8 cellular contexts compared by ENCODE assay signal in genomic region chr1:2411801-2412394, GRCh38. TPM values are rescaled to one million over a fixed set of nuclear protein-coding genes. Genes with fewer than 3 reads are reported as not detected.
DNase-seq lines count a peak whose midpoint lies in the region; ATAC-seq and TF ChIP-seq lines count a peak whose summit lies in the region.

No MANE protein-coding gene starts in this region.

- H3K27me3 Mint-ChIP-seq in osteocyte (ENCODE audit: unreplicated experiment): no peaks in the 10 kb centered on the region

- peak overlapping the region; percentile 67 for H3K27ac Mint-ChIP-seq in osteocyte (ENCODE audit: unreplicated experiment)

- TF ChIP-seq CTCF in 22Rv1 (IDR thresholded peaks at IDR 0.05) (no peak), epithelial cell of proximal tubule (conservative IDR thresholded peaks at IDR 0.05; ENCODE audit: low read depth, low read length) (no peak), osteocyte (IDR thresholded peaks at IDR 0.05) (no peak)

- H3K4me1 Mint-ChIP-seq in osteocyte (ENCODE audit: unreplicated experiment): peaks cover 23% of the 10 kb centered on the region

- peaks cover 30% of the 10 kb centered on the region for H3K36me3 ChIP-seq in SJSA1

- no peaks in the 10 kb centered on the region for H3K27me3 ChIP-seq in SJSA1 (replicated peaks)

- H3K4me1 ChIP-seq in SJSA1 (replicated peaks): peaks cover 28% of the 10 kb centered on the region

- peak; percentile 10 for ATAC-seq in GM18519 (IDR thresholded peaks at IDR 0.05; ENCODE audit: low FRiP score, unreplicated experiment)
- peak; percentile 23 for ATAC-seq in HG02981 (IDR thresholded peaks at IDR 0.05; ENCODE audit: unreplicated experiment)

- H3K27ac ChIP-seq in 22Rv1 (peak overlapping the region; percentile 89), SJSA1 (peak overlapping the region; percentile 80)

- H3K9me3 ChIP-seq in SJSA1 (replicated peaks): peaks cover 3% of the 10 kb centered on the region; the same call in 1 of the 2 replicates

- H3K36me3 Mint-ChIP-seq in osteocyte (ENCODE audit: unreplicated experiment): peaks cover 8% of the 10 kb centered on the region

- H3K4me3 ChIP-seq in SJSA1: peak overlapping the region; percentile 99
- H3K4me3 ChIP-seq in epithelial cell of proximal tubule (ENCODE audit: low read depth, low read length): peak overlapping the region; percentile 93

- no peaks in the 10 kb centered on the region for H3K9me3 Mint-ChIP-seq in osteocyte (ENCODE audit: unreplicated experiment)

- peak overlapping the region; percentile 80 for H3K4me3 Mint-ChIP-seq in osteocyte (ENCODE audit: unreplicated experiment)

- DNase-seq in SJSA1 (ENCODE audit: low read depth in 1 of 2, low spot score in 2 of 2) (no peak), epithelial cell of proximal tubule (ENCODE audit: low read depth) (no peak), osteocyte (ENCODE audit: extremely low spot score, unreplicated experiment) (no peak), activated gamma-delta T cell (lab: John Stamatoyannopoulos, UW) (no peak), NCI-H1436 (lab: John Stamatoyannopoulos, UW) (no peak)

RNA-seq across cellular contexts. Expression of gene PEX10, which starts 0.5 kb away (rescaled TPM):
- total RNA-seq in SJSA1 (2014; rRNA removed; shearing (Covaris generic)): 29.3 and 37.3 TPM in 2 replicates
- total RNA-seq in epithelial cell of proximal tubule: 26.5 and 44.1 TPM in 2 replicates
- total RNA-seq in osteocyte: 23.1 and 25.6 TPM in 2 replicates

RNA-seq across cellular contexts. Expression of gene RER1, which starts 20.3 kb away (rescaled TPM):
- total RNA-seq in SJSA1 (2014; rRNA removed; shearing (Covaris generic)): 90.3 and 269 TPM in 2 replicates
- total RNA-seq in epithelial cell of proximal tubule (114 and 185 TPM in 2 replicates), osteocyte (144 and 147 TPM in 2 replicates)

RNA-seq across cellular contexts. Expression of gene MORN1, which starts 20.5 kb away (rescaled TPM):
- 2.3 and 5.0 TPM in 2 replicates for total RNA-seq in SJSA1 (2014; rRNA removed; shearing (Covaris generic))
- total RNA-seq in epithelial cell of proximal tubule (3.2 and 8.1 TPM in 2 replicates), osteocyte (10.9 and 12.7 TPM in 2 replicates)
